8 cellular contexts compared by ENCODE assay signal in the genomic region with DNA sequence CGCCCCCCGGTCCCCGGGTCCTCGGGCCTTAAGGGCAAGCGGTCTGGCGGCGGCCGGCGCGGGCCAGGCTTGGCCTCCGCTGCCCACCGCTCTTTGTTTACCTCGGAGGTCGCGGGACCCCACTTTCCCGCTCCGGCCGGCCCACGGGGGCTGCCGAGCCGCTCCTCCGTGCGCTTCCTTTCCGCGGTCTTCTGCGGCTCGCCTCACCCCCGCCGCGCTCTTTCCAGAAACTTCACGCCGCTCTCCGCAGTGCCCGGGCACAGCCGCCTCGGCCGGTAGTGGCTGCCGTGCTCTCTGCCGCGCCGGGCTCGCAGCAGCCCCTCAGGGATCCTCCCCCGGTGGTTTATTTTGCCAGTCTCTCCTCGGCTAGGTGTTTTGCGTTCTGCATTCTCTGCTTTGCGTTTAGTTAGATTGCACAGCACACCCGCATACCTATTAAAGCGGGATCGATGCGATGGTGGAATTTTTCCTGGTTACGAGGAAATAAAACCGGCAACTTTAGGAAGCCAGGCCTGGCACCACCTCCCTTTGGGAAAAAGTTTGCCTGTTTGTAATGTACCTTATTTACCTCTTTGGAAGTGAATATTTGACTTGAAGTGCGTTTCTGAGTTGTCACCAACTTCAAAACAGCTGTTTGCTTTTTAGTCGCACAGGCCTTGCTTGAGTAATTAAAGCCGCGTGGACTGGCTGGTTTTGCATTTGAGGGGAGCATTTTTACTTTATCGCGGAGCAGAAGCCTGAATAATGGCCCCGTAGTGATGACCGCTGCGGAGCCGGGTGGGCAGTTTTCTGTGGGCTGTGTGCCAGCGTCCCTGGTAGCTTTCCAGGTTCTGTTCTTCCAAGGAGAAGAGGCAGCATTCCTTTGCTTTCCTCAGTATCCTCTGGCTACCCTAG. TPM values are rescaled to one million over a fixed set of nuclear protein-coding genes. Genes with fewer than 3 reads are reported as not detected.
DNase-seq lines count a peak whose midpoint lies in the region; ATAC-seq and TF ChIP-seq lines count a peak whose summit lies in the region.

No MANE protein-coding gene starts in this region.

- TF ChIP-seq EP300 in tibial nerve (IDR thresholded peaks at IDR 0.05), result no peak

- no peaks in the 10 kb centered on the region for H3K27me3 ChIP-seq in neutrophil
- no peaks in the 10 kb centered on the region for H3K27me3 ChIP-seq in tibial nerve

- no peak for TF ChIP-seq POLR2A in tibial nerve (IDR thresholded peaks at IDR 0.05)

- peak; percentile 52 for ATAC-seq in GM18909 (IDR thresholded peaks at IDR 0.05; ENCODE audit: poor library complexity, unreplicated experiment)
- ATAC-seq in HG03196 (IDR thresholded peaks at IDR 0.05; ENCODE audit: unreplicated experiment), result peak; percentile 41

- peak overlapping the region; percentile 79 for H3K27ac ChIP-seq in neutrophil
- H3K27ac ChIP-seq in tibial nerve, result peak overlapping the region; percentile 86 to 98 (median 96)

- peak; percentile 43 for DNase-seq in AG08395 (ENCODE audit: low spot score)
- DNase-seq in RPMI7951 (ENCODE audit: low read depth), result peak; percentile 48
- peak in 3 of 4 experiments; percentile 14 to 45 (median 15) for DNase-seq in activated naive CD4-positive, alpha-beta T cell (lab: John Stamatoyannopoulos, UW)
- peak; percentile 62 for DNase-seq in germinal center (ENCODE audit: low spot score)
- peak in 1 of 2 donors; percentile 35 for DNase-seq in tibial nerve (ENCODE audit: low spot score in 2 of 2)

- H3K4me3 ChIP-seq in neutrophil (ENCODE audit: low read depth in 1 of 2, low read length in 1 of 2) (peak overlapping the region; percentile 86 to 95), tibial nerve (peak overlapping the region; percentile 74 to 95 (median 90))

- no peak for TF ChIP-seq CTCF in neutrophil (IDR thresholded peaks at IDR 0.05)
- TF ChIP-seq CTCF in tibial nerve (IDR thresholded peaks at IDR 0.05), result no peak

- WGBS in tibial nerve, 2 donors, result 0% methylated on average over 44 to 58 of the region's 63 CpGs

- H3K9me3 ChIP-seq in neutrophil (no peaks in the 10 kb centered on the region), tibial nerve (no peaks in the 10 kb centered on the region)

- H3K36me3 ChIP-seq in neutrophil (no peaks in the 10 kb centered on the region), tibial nerve (no peaks in the 10 kb centered on the region)

- H3K4me1 ChIP-seq in neutrophil (ENCODE audit: control insufficient read depth in 1 of 2, insufficient read depth in 1 of 2, low read depth in 1 of 2, low read length in 1 of 2) (peaks cover 37 to 46% of the 10 kb centered on the region in 2 experiments), tibial nerve (peaks cover 0 to 40% (median 15%) of the 10 kb centered on the region in 4 donors)

RNA-seq across cellular contexts. Expression of a gene that starts 0.8 kb away (rescaled TPM):
- total RNA-seq in RPMI7951 (2014; rRNA removed; shearing (Covaris generic)), result 6.4 and 12.0 TPM in 2 replicates
- total RNA-seq in tibial nerve, result 10 to 100 TPM; 28.7 to 45.3 (median 37.6) TPM

RNA-seq across cellular contexts. Expression of a gene that starts 48.5 kb away (rescaled TPM):
- 12.6 and 13.9 TPM in 2 replicates for total RNA-seq in RPMI7951 (2014; rRNA removed; shearing (Covaris generic))
- 10 to 100 TPM in 1 of 4 donors, 1 to 10 TPM in 3; 2.5 to 27.3 (median 7.3) TPM for total RNA-seq in tibial nerve
